In the genomic region with DNA sequence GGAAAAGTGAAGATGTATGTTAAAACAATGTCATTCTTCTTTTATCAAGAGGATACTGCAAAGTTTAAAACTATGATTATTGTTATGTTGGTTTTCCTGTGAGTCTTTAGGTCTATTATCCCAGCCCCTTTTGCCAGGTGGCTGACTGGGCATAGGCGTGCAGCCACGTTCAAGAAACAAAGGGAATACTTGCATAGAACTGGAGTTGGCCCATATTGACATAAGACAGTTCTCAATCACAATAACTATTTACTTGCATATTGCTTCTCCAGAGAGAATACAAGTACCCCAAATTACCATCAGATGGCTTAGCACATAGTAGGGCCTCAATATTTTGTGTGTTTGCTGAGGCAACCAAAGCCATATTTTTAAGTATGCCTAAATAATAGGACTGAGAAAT, we compare ENCODE assay signal across 18 cellular contexts.
"Had no signal": no experiment of that assay in that cellular context is flagged by ENCODE, and none has a peak within 500 bp of the region (broad histone marks: within the 10 kb centered on the region; RNA-seq: fewer than 3 reads in every experiment).

No MANE protein-coding gene starts in this region.

- H3K27ac ChIP-seq: colonic mucosa, esophagus squamous epithelium, gastroesophageal sphincter, neutrophil, sigmoid colon, skin epidermis, stomach, thoracic aorta, transverse colon had no signal

- H3K4me3 ChIP-seq: colonic mucosa, esophagus squamous epithelium, gastroesophageal sphincter, sigmoid colon, skin epidermis, stomach, thoracic aorta, transverse colon had no signal

- DNase-seq: colonic mucosa; dermis blood vessel endothelial cell; esophagus squamous epithelium; foreskin fibroblast; kidney glomerular epithelial cell; mesendoderm; naive B cell; nephron progenitor cell; sigmoid colon; stimulated activated CD4-positive, alpha-beta T cell treated with anti-CD3 and anti-CD28 coated beads, Interleukin-2, amount 100 ng/mL, for 24 hours; stimulated activated naive CD4-positive, alpha-beta T cell; stomach; substantia nigra; transverse colon had no signal

- H3K4me1 ChIP-seq: colonic mucosa, esophagus squamous epithelium, gastroesophageal sphincter, sigmoid colon, stomach, transverse colon had no signal

- H3K36me3 ChIP-seq: colonic mucosa, esophagus squamous epithelium, gastroesophageal sphincter, neutrophil, sigmoid colon, stomach, thoracic aorta, transverse colon had no signal

- H3K9me3 ChIP-seq: colonic mucosa, esophagus squamous epithelium, gastroesophageal sphincter, neutrophil, sigmoid colon, stomach, thoracic aorta, transverse colon had no signal

- H3K27me3 ChIP-seq: colonic mucosa, esophagus squamous epithelium, gastroesophageal sphincter, neutrophil, sigmoid colon, stomach, transverse colon had no signal
